In genomic region chr11:3341298-3341697, GRCh38 we compare ENCODE assay signal across 2 cellular contexts.
A peak's percentile ranks its signal among the peaks of the same experiment; 100 is the strongest.
TF ChIP-seq lines count a peak whose summit lies in the region.

No MANE protein-coding gene starts in this region.

TF ChIP-seq in K562, 482 proteins besides CTCF, POLR2A, EP300 and RAD21 (continued from another document):
- TF ChIP-seq JUND (IDR thresholded peaks at IDR 0.05; ENCODE audit: borderline replicate concordance, low read depth, low read length) (0 out of 2 replicates have a peak, but pooled peaks have one; percentile 18), JUND (tag; IDR thresholded peaks at IDR 0.05; ENCODE audit: borderline replicate concordance, low read depth, low read length) (no peak), EP400 (IDR thresholded peaks at IDR 0.05) (0 out of 2 replicates have a peak, but pooled peaks have one; percentile 19), PTBP1 (IDR thresholded peaks at IDR 0.05; ENCODE audit: low read depth, low read length) (no peak), SMC3 (conservative IDR thresholded peaks at IDR 0.05; ENCODE audit: insufficient read depth, low read depth, low read length) (peak; percentile 82), NCOA4 (IDR thresholded peaks at IDR 0.05; ENCODE audit: partially characterized antibody) (no peak), CAMTA2 (CRISPR knock-in tag; conservative IDR thresholded peaks at IDR 0.05) (no peak), CC2D1A (IDR thresholded peaks at IDR 0.05) (peak; percentile 40; the same call in 1 of the 2 replicates), DLX4 (CRISPR knock-in tag; IDR thresholded peaks at IDR 0.05) (no peak), CBFB (CRISPR knock-in tag; IDR thresholded peaks at IDR 0.05) (no peak), ZFP36 (IDR thresholded peaks at IDR 0.05; ENCODE audit: low read depth, low read length, partially characterized antibody) (no peak), ZHX1 (conservative IDR thresholded peaks at IDR 0.05; ENCODE audit: low read length) (no peak)

TF ChIP-seq in liver, 16 proteins besides CTCF, POLR2A, EP300 and RAD21 (continued from another document):
- no peak for TF ChIP-seq ZBTB33 (IDR thresholded peaks at IDR 0.05)
- no peak for TF ChIP-seq ATF3 (IDR thresholded peaks at IDR 0.05)
- TF ChIP-seq FOXA1 (IDR thresholded peaks at IDR 0.05) = no peak
- TF ChIP-seq REST (IDR thresholded peaks at IDR 0.05) = no peak
- TF ChIP-seq RXRA (IDR thresholded peaks at IDR 0.05) = no peak
- TF ChIP-seq JUND (IDR thresholded peaks at IDR 0.05) = no peak
- no peak for TF ChIP-seq HNF4A (conservative IDR thresholded peaks at IDR 0.05)
- no peak for TF ChIP-seq FOXA2 (IDR thresholded peaks at IDR 0.05)
TF ChIP-seq in liver: peak in this region for 0.
